12 cellular contexts compared by ENCODE assay signal in genomic region chrX:45697591-45697990, GRCh38.
DNase-seq lines count a peak whose midpoint lies in the region; TF ChIP-seq lines count a peak whose summit lies in the region.
"Had no signal": no experiment of that assay in that cellular context is flagged by ENCODE, and none has a peak within 500 bp of the region (broad histone marks: within the 10 kb centered on the region; RNA-seq: fewer than 3 reads in every experiment).

No MANE protein-coding gene starts in this region.

- DNase-seq in GM03348 (ENCODE audit: low spot score) = peak; percentile 47
- peak; percentile 9 for DNase-seq in NB4 (ENCODE audit: low read depth)
- DNase-seq in dedifferentiated amniotic fluid mesenchymal stem cell (ENCODE audit: extremely low spot score) = peak; percentile 52
- peak; percentile 51 for DNase-seq in non-pigmented ciliary epithelial cell (ENCODE audit: low read depth)
- no peak for DNase-seq in middle frontal gyrus (ENCODE audit: extremely low spot score, low spot score)
- no peak for DNase-seq in GM19238 (ENCODE audit: insufficient read length, low spot score)
- DNase-seq in nucleus accumbens (lab: John Stamatoyannopoulos, UW) = no peak
- no peak for DNase-seq in HUDEP-2 (lab: John Stamatoyannopoulos, UW; ENCODE audit: unreplicated experiment in 76 of 76)
- DNase-seq: activated CD4-positive, alpha-beta memory T cell treated with anti-CD3 and anti-CD28 coated beads for 36 hours; DMS53; islet precursor cell; stimulated activated naive CD4-positive, alpha-beta T cell had no signal

- TF ChIP-seq POLR2A in NB4 (IDR thresholded peaks at IDR 0.05; ENCODE audit: extremely low read depth, insufficient read length) = no peak

- no peak for TF ChIP-seq CTCF in NB4 (IDR thresholded peaks at IDR 0.05; ENCODE audit: low read depth, low read length)

- no peak overlapping the region for H3K4me3 ChIP-seq in NB4 (ENCODE audit: low read depth, low read length)

Comparison
In these comparisons a context has a peak if more than half of its experiments do, and no peak if none do; other contexts are left out.
1. DNase-seq: peak in GM03348 (single experiment), NB4 (single experiment), dedifferentiated amniotic fluid mesenchymal stem cell (single experiment) and non-pigmented ciliary epithelial cell (single experiment); none in middle frontal gyrus (single experiment), GM19238 (single experiment), nucleus accumbens (0 of 56) and HUDEP-2 (0 of 76).